In the genomic region with DNA sequence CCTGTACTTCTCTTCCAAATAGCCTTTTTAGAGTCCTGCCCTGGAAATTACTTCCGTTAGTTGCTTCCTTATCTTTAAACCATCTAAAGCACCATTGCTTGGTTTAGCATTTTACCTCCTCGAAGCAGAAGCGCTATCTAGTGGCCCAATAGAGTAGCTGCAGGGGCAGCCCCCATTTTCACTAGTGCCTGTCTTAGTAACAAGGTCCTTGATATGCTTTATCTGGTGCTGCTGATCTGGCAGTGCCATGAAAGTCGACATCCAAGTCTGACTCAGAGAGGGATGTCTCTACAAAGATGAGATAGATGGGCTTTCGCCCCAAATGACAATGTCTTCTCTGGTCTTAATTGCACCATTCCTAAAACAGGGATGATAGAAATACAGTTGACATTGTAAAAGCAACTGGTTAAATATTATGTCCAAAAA, we compare ENCODE assay signal across 8 cellular contexts. TPM values are rescaled to one million over a fixed set of nuclear protein-coding genes. Genes with fewer than 3 reads are reported as not detected.
DNase-seq lines count a peak whose midpoint lies in the region; ATAC-seq and TF ChIP-seq lines count a peak whose summit lies in the region.

No MANE protein-coding gene starts in this region.

- no peaks in the 10 kb centered on the region for H3K4me1 ChIP-seq in RWPE2 (ENCODE audit: insufficient read depth, poor library complexity, severe bottlenecking)
- H3K4me1 ChIP-seq in tibial nerve = peaks cover 0 to 5% (median 0%) of the 10 kb centered on the region in 4 donors

- peak; percentile 92 for TF ChIP-seq CTCF in RWPE2 (IDR thresholded peaks at IDR 0.05; ENCODE audit: poor library complexity, severe bottlenecking)
- TF ChIP-seq CTCF in osteocyte (IDR thresholded peaks at IDR 0.05) = peak; percentile 90
- peak; percentile 62 to 81 (median 73) for TF ChIP-seq CTCF in tibial nerve (IDR thresholded peaks at IDR 0.05)

- no peaks in the 10 kb centered on the region for H3K36me3 Mint-ChIP-seq in osteocyte (ENCODE audit: unreplicated experiment)

- H3K27ac Mint-ChIP-seq in osteocyte (ENCODE audit: unreplicated experiment) = no peak overlapping the region

- ATAC-seq in GM21367 (IDR thresholded peaks at IDR 0.05; ENCODE audit: unreplicated experiment) (peak; percentile 77), RWPE2 (ENCODE audit: low read depth) (peak; percentile 90)

- H3K9me3 ChIP-seq in MG63 (no peaks in the 10 kb centered on the region), RWPE2 (ENCODE audit: severe bottlenecking) (no peaks in the 10 kb centered on the region), tibial nerve (no peaks in the 10 kb centered on the region)

- H3K9me3 Mint-ChIP-seq in osteocyte (ENCODE audit: unreplicated experiment) = no peaks in the 10 kb centered on the region

- H3K27me3 Mint-ChIP-seq in osteocyte (ENCODE audit: unreplicated experiment) = peaks cover 12% of the 10 kb centered on the region

- DNase-seq in CD1c-positive myeloid dendritic cell (ENCODE audit: extremely low spot score) (peak; percentile 75), MG63 (peak; percentile 42), RWPE2 (ENCODE audit: low spot score) (no peak), activated T-helper 1 cell treated with Interleukin-2 at 50 U/mL for 16 hours (ENCODE audit: low read depth) (peak; percentile 33), fibroblast of the conjunctiva (ENCODE audit: low read depth) (peak; percentile 63), osteocyte (ENCODE audit: extremely low spot score, unreplicated experiment) (no peak), tibial nerve (ENCODE audit: low spot score in 2 of 2) (peak; percentile 12 to 23)

- H3K4me3 Mint-ChIP-seq in osteocyte (ENCODE audit: unreplicated experiment) = no peak overlapping the region

- H3K4me3 ChIP-seq in MG63 = no peak overlapping the region
- H3K4me3 ChIP-seq in RWPE2 (ENCODE audit: severe bottlenecking) = no peak overlapping the region
- H3K4me3 ChIP-seq in tibial nerve = no peak overlapping the region

- TF ChIP-seq POLR2A in tibial nerve (IDR thresholded peaks at IDR 0.05) = no peak

- WGBS in tibial nerve, 2 donors = 0 to 1% methylated on average over 5 of the region's 5 CpGs

- H3K36me3 ChIP-seq in MG63 = no peaks in the 10 kb centered on the region
- no peaks in the 10 kb centered on the region for H3K36me3 ChIP-seq in RWPE2 (ENCODE audit: low read depth)
- H3K36me3 ChIP-seq in tibial nerve = no peaks in the 10 kb centered on the region

- H3K4me1 Mint-ChIP-seq in osteocyte (ENCODE audit: unreplicated experiment) = peaks cover 2% of the 10 kb centered on the region

- no peaks in the 10 kb centered on the region for H3K27me3 ChIP-seq in MG63
- H3K27me3 ChIP-seq in RWPE2 (ENCODE audit: insufficient read depth, poor library complexity, severe bottlenecking) = no peaks in the 10 kb centered on the region
- H3K27me3 ChIP-seq in tibial nerve = no peaks in the 10 kb centered on the region

- TF ChIP-seq EP300 in tibial nerve (IDR thresholded peaks at IDR 0.05) = no peak

- H3K27ac ChIP-seq in RWPE2 (ENCODE audit: poor library complexity, severe bottlenecking) (no peak overlapping the region), tibial nerve (no peak overlapping the region)

RNA-seq across cellular contexts. Expression of a gene that starts 25.0 kb away (rescaled TPM):
- 4.1 and 5.6 TPM in 2 replicates for total RNA-seq in MG63 (2014; rRNA removed; shearing (Covaris generic); ENCODE audit: low replicate concordance)
- 9.7 and 10.2 TPM in 2 replicates for total RNA-seq in osteocyte
- total RNA-seq in tibial nerve = 10 to 100 TPM; 22.0 to 72.1 (median 40.8) TPM

Comparison
In these comparisons a context has a peak if more than half of its experiments do, and no peak if none do; other contexts are left out.
1. DNase-seq: peak in CD1c-positive myeloid dendritic cell (single experiment), MG63 (single experiment), activated T-helper 1 cell treated with Interleukin-2 at 50 U/mL for 16 hours (single experiment), fibroblast of the conjunctiva (single experiment) and tibial nerve (2 of 2); none in RWPE2 (single experiment) and osteocyte (single experiment).
2. Peak in every context shown above with its lines, with median percentiles within 50 percentile points of each other: CTCF ChIP-seq.